ENCODE assay signal across 8 cellular contexts in genomic region chr19:49347835-49348234, GRCh38. TPM values are rescaled to one million over a fixed set of nuclear protein-coding genes. Genes with fewer than 3 reads are reported as not detected.
DNase-seq lines count a peak whose midpoint lies in the region; ATAC-seq and TF ChIP-seq lines count a peak whose summit lies in the region.

No MANE protein-coding gene starts in this region.

- no peaks in the 10 kb centered on the region for H3K9me3 ChIP-seq in CD8-positive, alpha-beta T cell (ENCODE audit: low read length)

- H3K27me3 Mint-ChIP-seq in CD8-positive, alpha-beta T cell (ENCODE audit: low read depth), result no peaks in the 10 kb centered on the region
- no peaks in the 10 kb centered on the region for H3K27me3 Mint-ChIP-seq in WTC11 (ENCODE audit: low read depth)

- DNase-seq in CD8-positive, alpha-beta T cell, result no peak
- DNase-seq in HT1080 (ENCODE audit: low read depth) (peak; percentile 71), WTC11 (ENCODE audit: low spot score) (peak; percentile 51), left kidney (ENCODE audit: low read depth, low spot score) (peak; percentile 79), KBM-7 (no peak), NCI-H1694 (lab: John Stamatoyannopoulos, UW) (no peak)

- ATAC-seq in CD8-positive, alpha-beta T cell, result peak; percentile 48
- peak; percentile 94 for ATAC-seq in WTC11
- ATAC-seq in HG03175 (IDR thresholded peaks at IDR 0.05; ENCODE audit: unreplicated experiment), result no peak
- no peak for ATAC-seq in HG03457 (IDR thresholded peaks at IDR 0.05; ENCODE audit: unreplicated experiment)

- H3K4me3 Mint-ChIP-seq in CD8-positive, alpha-beta T cell, result no peak overlapping the region
- no peak overlapping the region for H3K4me3 Mint-ChIP-seq in WTC11

- no peak overlapping the region for H3K27ac ChIP-seq in CD8-positive, alpha-beta T cell (ENCODE audit: low read depth, low read length)

- no peak overlapping the region for H3K4me3 ChIP-seq in CD8-positive, alpha-beta T cell (ENCODE audit: low read depth, low read length)

- no peak for TF ChIP-seq CTCF in CD8-positive, alpha-beta T cell (IDR thresholded peaks at IDR 0.05)
- TF ChIP-seq CTCF in WTC11 (IDR thresholded peaks at IDR 0.05), result no peak

- peaks cover 3% of the 10 kb centered on the region for H3K36me3 Mint-ChIP-seq in CD8-positive, alpha-beta T cell
- peaks cover 87% of the 10 kb centered on the region for H3K36me3 Mint-ChIP-seq in WTC11

- POLR2A ChIA-PET in CD8-positive, alpha-beta T cell (lab: Charles Lee), result no interaction called here
- POLR2A ChIA-PET in WTC11 (lab: Charles Lee), result no interaction called here

- peaks cover 7% of the 10 kb centered on the region for H3K4me1 Mint-ChIP-seq in CD8-positive, alpha-beta T cell (ENCODE audit: low read depth)
- peaks cover 3% of the 10 kb centered on the region; the same call in 1 of the 2 replicates for H3K4me1 Mint-ChIP-seq in WTC11

- H3K9me3 Mint-ChIP-seq in CD8-positive, alpha-beta T cell, result no peaks in the 10 kb centered on the region
- H3K9me3 Mint-ChIP-seq in WTC11, result no peaks in the 10 kb centered on the region

- intact Hi-C loops in CD8-positive, alpha-beta T cell (cut with DNase I, micrococcal nuclease), result no loop called here

- CTCF ChIA-PET in CD8-positive, alpha-beta T cell (lab: Charles Lee), result interaction anchor here (1.6 kb wide), 1 partner anchor 82 kb away, joined by 5 read pairs; no protein-coding TSS in a partner anchor
- CTCF ChIA-PET in WTC11 (lab: Charles Lee), result interaction anchor here (1.3 kb wide), 1 partner anchor 69 kb away, joined by 3 read pairs; no protein-coding TSS in a partner anchor

- H3K36me3 ChIP-seq in CD8-positive, alpha-beta T cell (ENCODE audit: insufficient read depth, low read length), result no peaks in the 10 kb centered on the region

- H3K4me1 ChIP-seq in CD8-positive, alpha-beta T cell (ENCODE audit: insufficient read depth, low read length), result peaks cover 4% of the 10 kb centered on the region

- H3K27ac Mint-ChIP-seq in CD8-positive, alpha-beta T cell, result no peak overlapping the region
- peak overlapping the region; percentile 91 for H3K27ac Mint-ChIP-seq in WTC11

- in situ Hi-C loops in KBM-7 (cut with MboI; ENCODE audit: low pct_unique_long_range_greater_than_20kb, low sequenced_read_pairs), result no loop called here

- no peaks in the 10 kb centered on the region for H3K27me3 ChIP-seq in CD8-positive, alpha-beta T cell (ENCODE audit: insufficient read depth, low read length)

TF ChIP-seq in WTC11, 78 proteins besides CTCF, POLR2A, EP300 and RAD21 (continues in another document):
- TF ChIP-seq ETV6 (CRISPR knock-in tag; IDR thresholded peaks at IDR 0.05) (no peak), NFYB (CRISPR knock-in tag; conservative IDR thresholded peaks at IDR 0.05; ENCODE audit: low read depth) (peak; percentile 63), TEAD4 (CRISPR knock-in tag; IDR thresholded peaks at IDR 0.05) (no peak), ATF1 (CRISPR knock-in tag; IDR thresholded peaks at IDR 0.05) (no peak), ZNF416 (CRISPR knock-in tag; IDR thresholded peaks at IDR 0.05) (no peak), ZNF121 (CRISPR knock-in tag; IDR thresholded peaks at IDR 0.05) (no peak), NFE2L1 (CRISPR knock-in tag; IDR thresholded peaks at IDR 0.05) (no peak), GABPB1 (CRISPR knock-in tag; IDR thresholded peaks at IDR 0.05) (no peak), JUN (CRISPR knock-in tag; IDR thresholded peaks at IDR 0.05) (no peak), ZNF263 (CRISPR knock-in tag; IDR thresholded peaks at IDR 0.05; ENCODE audit: low read depth) (no peak), ZNF512 (CRISPR knock-in tag; IDR thresholded peaks at IDR 0.05; ENCODE audit: borderline replicate concordance) (no peak), IRF2 (CRISPR knock-in tag; IDR thresholded peaks at IDR 0.05; ENCODE audit: borderline replicate concordance, low read depth) (no peak), GTF2I (CRISPR knock-in tag; conservative IDR thresholded peaks at IDR 0.05) (no peak)
- TF ChIP-seq, protein P1, sequence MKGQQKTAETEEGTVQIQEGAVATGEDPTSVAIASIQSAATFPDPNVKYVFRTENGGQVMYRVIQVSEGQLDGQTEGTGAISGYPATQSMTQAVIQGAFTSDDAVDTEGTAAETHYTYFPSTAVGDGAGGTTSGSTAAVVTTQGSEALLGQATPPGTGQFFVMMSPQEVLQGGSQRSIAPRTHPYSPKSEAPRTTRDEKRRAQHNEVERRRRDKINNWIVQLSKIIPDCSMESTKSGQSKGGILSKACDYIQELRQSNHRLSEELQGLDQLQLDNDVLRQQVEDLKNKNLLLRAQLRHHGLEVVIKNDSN (CRISPR knock-in tag; IDR thresholded peaks at IDR 0.05), result peak; percentile 91
- TF ChIP-seq, protein P2, sequence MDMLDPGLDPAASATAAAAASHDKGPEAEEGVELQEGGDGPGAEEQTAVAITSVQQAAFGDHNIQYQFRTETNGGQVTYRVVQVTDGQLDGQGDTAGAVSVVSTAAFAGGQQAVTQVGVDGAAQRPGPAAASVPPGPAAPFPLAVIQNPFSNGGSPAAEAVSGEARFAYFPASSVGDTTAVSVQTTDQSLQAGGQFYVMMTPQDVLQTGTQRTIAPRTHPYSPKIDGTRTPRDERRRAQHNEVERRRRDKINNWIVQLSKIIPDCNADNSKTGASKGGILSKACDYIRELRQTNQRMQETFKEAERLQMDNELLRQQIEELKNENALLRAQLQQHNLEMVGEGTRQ (CRISPR knock-in tag; IDR thresholded peaks at IDR 0.05), result peak; percentile 91
- TF ChIP-seq, protein P3, sequence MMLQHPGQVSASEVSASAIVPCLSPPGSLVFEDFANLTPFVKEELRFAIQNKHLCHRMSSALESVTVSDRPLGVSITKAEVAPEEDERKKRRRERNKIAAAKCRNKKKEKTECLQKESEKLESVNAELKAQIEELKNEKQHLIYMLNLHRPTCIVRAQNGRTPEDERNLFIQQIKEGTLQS (CRISPR knock-in tag; conservative IDR thresholded peaks at IDR 0.05), result no peak
- TF ChIP-seq, protein P4, sequence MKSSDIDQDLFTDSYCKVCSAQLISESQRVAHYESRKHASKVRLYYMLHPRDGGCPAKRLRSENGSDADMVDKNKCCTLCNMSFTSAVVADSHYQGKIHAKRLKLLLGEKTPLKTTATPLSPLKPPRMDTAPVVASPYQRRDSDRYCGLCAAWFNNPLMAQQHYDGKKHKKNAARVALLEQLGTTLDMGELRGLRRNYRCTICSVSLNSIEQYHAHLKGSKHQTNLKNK (CRISPR knock-in tag; IDR thresholded peaks at IDR 0.05), result no peak

RNA-seq across cellular contexts. Expression of gene CD37, which starts 12.6 kb away (rescaled TPM):
- 100 to 1,000 TPM; 279 to 281 TPM for total RNA-seq in CD8-positive, alpha-beta T cell
- not detected in 2 replicates for total RNA-seq in HT1080 (2014; rRNA removed; shearing (Covaris generic))
- polyA plus RNA-seq in HT1080 (2015; cell fraction: cytosol; rRNA removed), result 0.02 TPM in 1 of 2 replicates, not detected in the other
- not detected in 2 replicates for polyA plus RNA-seq in HT1080 (2015; cell fraction: nucleus; rRNA removed)
- 0.27 to 1.6 TPM (median 1.2 TPM) in 3 replicates for total RNA-seq in WTC11 (2021)

RNA-seq across cellular contexts. Expression of gene TEAD2, which starts 14.4 kb away (rescaled TPM):
- not detected for total RNA-seq in CD8-positive, alpha-beta T cell
- 6.5 and 7.6 TPM in 2 replicates for total RNA-seq in HT1080 (2014; rRNA removed; shearing (Covaris generic))
- 1.9 and 2.2 TPM in 2 replicates for polyA plus RNA-seq in HT1080 (2015; cell fraction: cytosol; rRNA removed)
- polyA plus RNA-seq in HT1080 (2015; cell fraction: nucleus; rRNA removed), result 1.5 and 1.6 TPM in 2 replicates
- 104 to 106 TPM (median 104 TPM) in 3 replicates for total RNA-seq in WTC11 (2021)

RNA-seq across cellular contexts. Expression of gene DKKL1, which starts 15.8 kb away (rescaled TPM):
- total RNA-seq in CD8-positive, alpha-beta T cell, result not detected
- total RNA-seq in HT1080 (2014; rRNA removed; shearing (Covaris generic)), result not detected in 2 replicates
- polyA plus RNA-seq in HT1080 (2015; cell fraction: cytosol; rRNA removed), result not detected in 2 replicates
- polyA plus RNA-seq in HT1080 (2015; cell fraction: nucleus; rRNA removed), result not detected in 2 replicates
- 2.4 to 3.0 TPM (median 2.9 TPM) in 3 replicates for total RNA-seq in WTC11 (2021)

RNA-seq across cellular contexts. Expression of gene SLC6A16, which starts 22.8 kb away (rescaled TPM):
- 1 to 10 TPM; 2.3 to 2.5 TPM for total RNA-seq in CD8-positive, alpha-beta T cell
- total RNA-seq in HT1080 (2014; rRNA removed; shearing (Covaris generic)), result not detected in 2 replicates
- polyA plus RNA-seq in HT1080 (2015; cell fraction: cytosol; rRNA removed), result 0.05 and 0.15 TPM in 2 replicates
- 0.10 TPM in 1 of 2 replicates, not detected in the other for polyA plus RNA-seq in HT1080 (2015; cell fraction: nucleus; rRNA removed)
- 1.5 to 2.2 TPM (median 2.1 TPM) in 3 replicates for total RNA-seq in WTC11 (2021)

RNA-seq across cellular contexts. Expression of gene KASH5, which starts 40.2 kb away (rescaled TPM):
- not detected for total RNA-seq in CD8-positive, alpha-beta T cell
- total RNA-seq in HT1080 (2014; rRNA removed; shearing (Covaris generic)), result not detected in 2 replicates
- polyA plus RNA-seq in HT1080 (2015; cell fraction: cytosol; rRNA removed), result not detected in 2 replicates
- polyA plus RNA-seq in HT1080 (2015; cell fraction: nucleus; rRNA removed), result not detected in 2 replicates
- total RNA-seq in WTC11 (2021), result 0.14 to 0.42 TPM in 2 of 3 replicates, not detected in the other

Comparison
In these comparisons a context has a peak if more than half of its experiments do, and no peak if none do; other contexts are left out.
1. ATAC-seq: peak in CD8-positive, alpha-beta T cell (single experiment) and WTC11 (single experiment); none in HG03175 (single experiment) and HG03457 (single experiment).
2. DNase-seq: peak in HT1080 (single experiment), WTC11 (single experiment) and left kidney (single experiment); none in CD8-positive, alpha-beta T cell (0 of 7), KBM-7 (single experiment) and NCI-H1694 (single experiment).
3. RNA of gene CD37, which starts 12.6 kb away (total RNA-seq): 279 to 281 TPM in CD8-positive, alpha-beta T cell; 0.27 to 1.6 TPM in WTC11 and not detected in HT1080; every median in the first group is over 100 times any median in the second.
4. RNA of gene TEAD2, which starts 14.4 kb away (total RNA-seq): 104 to 106 TPM in WTC11; 6.5 to 7.6 TPM in HT1080 and not detected in CD8-positive, alpha-beta T cell; every median in the first group is over 10 times any median in the second.